1 cellular context compared by ENCODE assay signal in genomic region chr2:84931384-84931821, GRCh38.
TF ChIP-seq lines count a peak whose summit lies in the region.

No MANE protein-coding gene starts in this region.

TF ChIP-seq in GM12878, 131 proteins besides CTCF, POLR2A, EP300 and RAD21 (continued from another document):
- TF ChIP-seq TCF3 (IDR thresholded peaks at IDR 0.05; ENCODE audit: borderline replicate concordance, insufficient read depth, low read depth, low read length), result peak; percentile 77; the same call in 1 of the 2 replicates
- TF ChIP-seq FOS (IDR thresholded peaks at IDR 0.05; ENCODE audit: borderline replicate concordance, extremely low read depth, insufficient read length), result no peak
- TF ChIP-seq EGR1 (IDR thresholded peaks at IDR 0.05; ENCODE audit: borderline replicate concordance in 1 of 2, low read depth in 2 of 2, low read length in 2 of 2), result no peak
- peak; percentile 48 for TF ChIP-seq BCL3 (IDR thresholded peaks at IDR 0.05; ENCODE audit: borderline replicate concordance, insufficient read depth, low read depth, low read length, poor library complexity, severe bottlenecking)
- no peak for TF ChIP-seq SUPT20H (IDR thresholded peaks at IDR 0.05; ENCODE audit: borderline replicate concordance, control insufficient read depth, low read depth, low read length)
- TF ChIP-seq ZNF384 (IDR thresholded peaks at IDR 0.05; ENCODE audit: borderline replicate concordance, low read depth, low read length), result 0 out of 2 replicates have a peak, but pooled peaks have one; percentile 15
- TF ChIP-seq MEF2B (IDR thresholded peaks at IDR 0.05; ENCODE audit: partially characterized antibody, poor library complexity, severe bottlenecking), result peak; percentile 74
- no peak for TF ChIP-seq ASH2L (IDR thresholded peaks at IDR 0.05; ENCODE audit: borderline replicate concordance, low read depth)
- no peak for TF ChIP-seq ZNF622 (IDR thresholded peaks at IDR 0.05)
- no peak for TF ChIP-seq BRCA1 (IDR thresholded peaks at IDR 0.05; ENCODE audit: low read depth, low read length)
- TF ChIP-seq MEF2A (IDR thresholded peaks at IDR 0.05; ENCODE audit: insufficient read depth, low read depth, low read length), result peak; percentile 88
- TF ChIP-seq EED (IDR thresholded peaks at IDR 0.05; ENCODE audit: low read depth), result no peak; the same call in none of the 2 replicates
- TF ChIP-seq ZNF24 (IDR thresholded peaks at IDR 0.05), result peak; percentile 62; the same call in 1 of the 2 replicates
- no peak for TF ChIP-seq ZZZ3 (IDR thresholded peaks at IDR 0.05; ENCODE audit: control insufficient read depth, insufficient read length, low read depth)
- peak; percentile 74 for TF ChIP-seq DPF2 (IDR thresholded peaks at IDR 0.05)
- TF ChIP-seq TCF7 (IDR thresholded peaks at IDR 0.05; ENCODE audit: borderline replicate concordance), result 0 out of 2 replicates have a peak, but pooled peaks have one; percentile 44
- TF ChIP-seq EZH2 (IDR thresholded peaks at IDR 0.05; ENCODE audit: borderline replicate concordance, control insufficient read depth, low read depth, low read length), result no peak
- no peak for TF ChIP-seq CREB1 (IDR thresholded peaks at IDR 0.05; ENCODE audit: low read depth)
